6 cellular contexts compared by ENCODE assay signal in genomic region chr11:30349885-30350284, GRCh38.
"Had no signal": no experiment of that assay in that cellular context is flagged by ENCODE, and none has a peak within 500 bp of the region (broad histone marks: within the 10 kb centered on the region; RNA-seq: fewer than 3 reads in every experiment).

No MANE protein-coding gene starts in this region.

- H3K27ac Mint-ChIP-seq: GM23338, H9 had no signal

- H3K4me3 Mint-ChIP-seq: GM23338, H9 had no signal

- H3K4me2 ChIP-seq: GM23338 had no signal

- DNase-seq: H9, HCEC 1CT, IMR-90, KG1 had no signal

- ATAC-seq: GM23338, K562 had no signal

- H3K9me3 Mint-ChIP-seq: GM23338, H9 had no signal

- H3K4me3 ChIP-seq: GM23338, K562 had no signal

- H2AFZ ChIP-seq: GM23338 had no signal
